Comparison of ENCODE assay signal across 8 cellular contexts in the genomic region with DNA sequence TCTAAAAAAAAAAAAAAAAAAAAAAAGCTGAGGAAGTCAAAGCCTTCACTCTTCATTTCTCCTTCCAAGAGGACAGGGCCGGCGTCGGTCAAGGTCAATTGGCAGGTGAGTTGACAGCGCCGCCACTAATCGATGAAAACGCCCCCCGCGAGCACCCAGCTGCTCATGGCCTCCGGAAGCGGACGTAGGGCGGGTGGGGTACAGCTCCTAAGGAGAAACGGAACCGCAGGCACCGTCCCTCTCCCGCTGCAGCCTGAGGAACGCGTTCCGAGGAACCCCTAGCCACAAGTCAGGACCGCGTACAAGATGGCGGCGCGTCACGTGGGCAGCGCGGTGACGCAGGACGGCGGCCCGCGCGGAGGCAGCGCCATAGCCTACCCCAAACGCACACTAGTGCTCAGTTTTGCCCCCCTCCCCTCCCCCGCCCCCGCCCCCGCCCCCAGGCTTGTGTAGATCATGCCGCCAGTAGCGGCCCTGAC. TPM values are rescaled to one million over a fixed set of nuclear protein-coding genes. Genes with fewer than 3 reads are reported as not detected.
DNase-seq lines count a peak whose midpoint lies in the region; ATAC-seq and TF ChIP-seq lines count a peak whose summit lies in the region.

A gene (plus strand): TSS at position 465 of the 479 bp plus-strand sequence. CDS start 16,045 bp downstream, outside the sequence.

- H3K27ac ChIP-seq in CD8-positive, alpha-beta memory T cell (ENCODE audit: low read depth, low read length) = peak within 1 kb of the TSS; percentile 89
- H3K27ac ChIP-seq in endodermal cell (ENCODE audit: low read depth, low read length) (peak within 1 kb of the TSS; percentile 98), mesodermal cell (ENCODE audit: low read depth, low read length, severe bottlenecking) (peak within 1 kb of the TSS; percentile 99)

- TF ChIP-seq CTCF in endodermal cell (conservative IDR thresholded peaks at IDR 0.05) = no peak

- H3K4me1 Mint-ChIP-seq in CD8-positive, alpha-beta memory T cell = peaks cover 26 to 48% (median 40%) of the 10 kb centered on the region in 3 donors
- H3K4me1 Mint-ChIP-seq in endodermal cell = peaks cover 12% of the 10 kb centered on the region

- H3K4me1 ChIP-seq in CD8-positive, alpha-beta memory T cell (ENCODE audit: insufficient read depth, low read length) = peaks cover 21% of the 10 kb centered on the region
- no peaks in the 10 kb centered on the region for H3K4me1 ChIP-seq in endodermal cell (ENCODE audit: control insufficient read depth, insufficient read depth, low read length)
- peaks cover 6% of the 10 kb centered on the region for H3K4me1 ChIP-seq in mesodermal cell (ENCODE audit: control insufficient read depth, insufficient read depth, low read length, poor library complexity, severe bottlenecking)

- H3K4me3 ChIP-seq in CD8-positive, alpha-beta memory T cell (ENCODE audit: low read length) = peak within 1 kb of the TSS; percentile 86
- H3K4me3 ChIP-seq in endodermal cell (ENCODE audit: low read length) (peak within 1 kb of the TSS; percentile 95), mesodermal cell (ENCODE audit: extremely low read depth, insufficient read depth, low read length, poor library complexity, severe bottlenecking) (peak within 1 kb of the TSS; percentile 90)

- peak within 1 kb of the TSS; percentile 91 for H3K9ac ChIP-seq in endodermal cell (ENCODE audit: extremely low read depth, low read length, poor library complexity, severe bottlenecking)

- H3K27ac Mint-ChIP-seq in CD8-positive, alpha-beta memory T cell = peak within 1 kb of the TSS; percentile 95 to 98 (median 96)
- H3K27ac Mint-ChIP-seq in endodermal cell = peak within 1 kb of the TSS; percentile 98

- no peaks in the 10 kb centered on the region for H3K36me3 ChIP-seq in CD8-positive, alpha-beta memory T cell (ENCODE audit: insufficient read depth, low read length)
- H3K36me3 ChIP-seq in endodermal cell (ENCODE audit: control insufficient read depth, insufficient read depth, low read length) = no peaks in the 10 kb centered on the region
- H3K36me3 ChIP-seq in mesodermal cell (ENCODE audit: control insufficient read depth, insufficient read depth, low read length) = no peaks in the 10 kb centered on the region

- POLR2A ChIA-PET in CD8-positive, alpha-beta memory T cell (lab: Charles Lee) = interaction anchor here (0.6 to 2.6 kb wide), 12 partner anchors 14 to 1075 kb away, joined by 3 to 18 read pairs (median 6); a partner anchor contains a TSS

- no peaks in the 10 kb centered on the region for H3K27me3 ChIP-seq in CD8-positive, alpha-beta memory T cell (ENCODE audit: insufficient read depth, low read length, poor library complexity, severe bottlenecking)
- no peaks in the 10 kb centered on the region for H3K27me3 ChIP-seq in endodermal cell (ENCODE audit: control insufficient read depth, insufficient read depth, low read length, poor library complexity, severe bottlenecking)

- no peaks in the 10 kb centered on the region for H3K9me3 ChIP-seq in CD8-positive, alpha-beta memory T cell (ENCODE audit: low read length)
- no peaks in the 10 kb centered on the region for H3K9me3 ChIP-seq in endodermal cell (ENCODE audit: control insufficient read depth, low read length)
- no peaks in the 10 kb centered on the region for H3K9me3 ChIP-seq in mesodermal cell (ENCODE audit: control insufficient read depth, low read length)

- ATAC-seq in GM19463 (IDR thresholded peaks at IDR 0.05; ENCODE audit: unreplicated experiment) = peak; percentile 76

- peak in 4 of 5 donors; percentile 82 to 93 (median 87) for DNase-seq in CD8-positive, alpha-beta memory T cell
- DNase-seq in HS-5 (ENCODE audit: low read depth) = peak; percentile 55
- peak; percentile 88 for DNase-seq in NOMO-1 treated with dmso at 0.1 percent for 144 hours (lab: John Stamatoyannopoulos, UW; ENCODE audit: unreplicated experiment)
- peak; percentile 56 for DNase-seq in activated CD8-positive, alpha-beta memory T cell treated with anti-CD3 and anti-CD28 coated beads, Interleukin-2, amount 50 U/mL, for 1 hour (ENCODE audit: extremely low read depth)
- peak; percentile 99 for DNase-seq in endodermal cell
- peak; percentile 66 for DNase-seq in stimulated activated CD8-positive, alpha-beta memory T cell treated with anti-CD3 and anti-CD28 coated beads, Interleukin-15, amount 100 ng/mL, for 24 hours (ENCODE audit: low read depth)

- 0% methylated on average over 2 to 29 of the region's 41 CpGs for WGBS in endodermal cell (ENCODE audit: insufficient coverage in 1 of 2, insufficient read length in 1 of 2), 2 experiments
- WGBS in mesodermal cell (ENCODE audit: insufficient coverage in 2 of 2), 2 experiments = 1% methylated on average over 16 to 30 of the region's 41 CpGs

- H3K27me3 Mint-ChIP-seq in CD8-positive, alpha-beta memory T cell = peaks cover 0 to 3% of the 10 kb centered on the region in 2 donors
- no peaks in the 10 kb centered on the region for H3K27me3 Mint-ChIP-seq in endodermal cell (ENCODE audit: insufficient read depth)

- peaks cover 0 to 12% (median 2%) of the 10 kb centered on the region in 3 donors for H3K36me3 Mint-ChIP-seq in CD8-positive, alpha-beta memory T cell
- no peaks in the 10 kb centered on the region for H3K36me3 Mint-ChIP-seq in endodermal cell (ENCODE audit: low read depth)

- peak within 1 kb of the TSS; percentile 85 to 98 (median 89) for H3K4me3 Mint-ChIP-seq in CD8-positive, alpha-beta memory T cell
- H3K4me3 Mint-ChIP-seq in endodermal cell = peak within 1 kb of the TSS; percentile 78

- CTCF ChIA-PET in CD8-positive, alpha-beta memory T cell (lab: Charles Lee) = interaction anchor here (1.4 to 3.8 kb wide), 4 partner anchors 44 to 262 kb away, joined by 4 to 26 read pairs (median 7); a partner anchor contains a TSS

- H3K9me3 Mint-ChIP-seq in CD8-positive, alpha-beta memory T cell = no peaks in the 10 kb centered on the region
- H3K9me3 Mint-ChIP-seq in endodermal cell = no peaks in the 10 kb centered on the region

RNA-seq across cellular contexts. Expression of the gene that starts here (rescaled TPM):
- total RNA-seq in CD8-positive, alpha-beta memory T cell = 10 to 100 TPM; 50.8 to 54.0 TPM
- polyA plus RNA-seq in CD8-positive, alpha-beta memory T cell = 36.8 TPM
- total RNA-seq in endodermal cell = 10 to 100 TPM; 27.5 to 35.7 TPM
- polyA plus RNA-seq in endodermal cell (2013, experiment 1 of 2) = 27.0 TPM
- polyA plus RNA-seq in endodermal cell (2013, experiment 2 of 2) = 22.4 TPM
- polyA plus RNA-seq in mesodermal cell (2013, experiment 1 of 2) = 23.7 TPM
- 28.0 TPM for polyA plus RNA-seq in mesodermal cell (2013, experiment 2 of 2)

Comparison
In these comparisons a context has a peak if more than half of its experiments do, and no peak if none do; other contexts are left out.
1. Peak in every context shown above with its lines: DNase-seq, ATAC-seq, H3K4me3 ChIP-seq and H3K27ac ChIP-seq.